Comparison of ENCODE assay signal across 8 cellular contexts in the genomic region with DNA sequence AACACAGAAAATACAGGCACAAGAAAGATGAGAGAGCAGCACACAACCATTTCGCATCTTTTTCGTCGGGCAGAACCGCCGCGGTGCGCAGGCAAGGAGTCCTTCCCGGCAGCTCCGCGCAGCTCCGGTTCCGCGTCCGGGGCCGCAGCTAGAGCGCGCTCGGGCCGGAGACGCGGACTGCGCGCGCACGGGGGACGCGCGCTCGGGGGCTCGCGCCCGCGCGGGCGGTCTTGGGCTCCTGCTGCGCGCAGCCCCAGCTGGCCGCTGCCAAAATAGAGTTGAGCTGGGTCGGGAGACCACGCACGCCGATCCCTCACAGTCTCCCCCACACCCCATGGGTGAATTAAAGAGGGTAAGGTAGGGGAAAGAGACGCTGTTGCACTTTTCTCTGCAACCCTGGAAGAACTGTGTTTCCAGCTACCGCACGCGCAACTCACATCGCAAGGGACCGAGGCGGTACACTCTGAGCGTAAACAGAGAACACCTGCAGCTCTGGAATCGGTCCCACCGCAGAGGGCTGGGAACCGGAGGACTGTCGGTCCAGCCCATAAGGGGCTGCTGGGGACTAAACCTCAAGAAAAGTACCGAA. TPM values are rescaled to one million over a fixed set of nuclear protein-coding genes. Genes with fewer than 3 reads are reported as not detected.
A peak's percentile ranks its signal among the peaks of the same experiment; 100 is the strongest.
DNase-seq lines count a peak whose midpoint lies in the region; ATAC-seq, FAIRE-seq and TF ChIP-seq lines count a peak whose summit lies in the region.

No MANE protein-coding gene starts in this region.

- 0% methylated on average over 13 to 54 of the region's 55 CpGs for WGBS in body of pancreas, 2 donors

- DNase-seq in activated T-cell treated with anti-CD3 and anti-CD28 coated beads, Interleukin-2, amount 50 U/mL, for 4 hours, result no peak
- no peak for DNase-seq in activated T-cell treated with anti-CD3 and anti-CD28 coated beads, Interleukin-2, amount 50 U/mL, for 1 hour
- DNase-seq in NCI-H510A treated with DMSO at 0.1 percent for 48 hours (lab: John Stamatoyannopoulos, UW) (peak; percentile 75), body of pancreas (peak; percentile 77 to 87 (median 81)), keratinocyte (ENCODE audit: low read depth, low spot score) (no peak), inferior parietal cortex (ENCODE audit: extremely low spot score) (no peak), GM19239 (ENCODE audit: insufficient read length, low spot score) (no peak)

- H3K27me3 Mint-ChIP-seq in activated T-cell treated with anti-CD3 and anti-CD28 coated beads, Interleukin-2, amount 50 U/mL, for 4 hours (ENCODE audit: low read depth), result peaks cover 64% of the 10 kb centered on the region

- H3K27me3 ChIP-seq in body of pancreas, result no peaks in the 10 kb centered on the region
- H3K27me3 ChIP-seq in keratinocyte (ENCODE audit: control insufficient read depth, extremely low read depth, insufficient read depth, low read length), result peaks cover 42% of the 10 kb centered on the region
- H3K27me3 ChIP-seq in stomach smooth muscle (ENCODE audit: control insufficient read depth in 1 of 2, insufficient read depth in 2 of 2, low read length in 2 of 2), result peaks cover 38 to 43% of the 10 kb centered on the region in 2 donors

- H3K4me1 Mint-ChIP-seq in activated T-cell treated with anti-CD3 and anti-CD28 coated beads, Interleukin-2, amount 50 U/mL, for 4 hours (ENCODE audit: low read depth), result peaks cover 15% of the 10 kb centered on the region

- no peaks in the 10 kb centered on the region for H3K36me3 ChIP-seq in body of pancreas (replicated peaks in 1 of 2; ENCODE audit: insufficient read depth in 1 of 2, low read depth in 2 of 2)
- no peaks in the 10 kb centered on the region for H3K36me3 ChIP-seq in keratinocyte (ENCODE audit: control insufficient read depth in 2 of 2, extremely low read depth in 1 of 2, insufficient read depth in 2 of 2, low read length in 2 of 2)
- no peaks in the 10 kb centered on the region for H3K36me3 ChIP-seq in stomach smooth muscle (ENCODE audit: control insufficient read depth in 2 of 2, insufficient read depth in 2 of 2, low read length in 2 of 2)

- no peaks in the 10 kb centered on the region for H3K79me2 ChIP-seq in keratinocyte (ENCODE audit: control insufficient read depth, insufficient read depth, low read length)

- peak in 2 of 3 donors; percentile 74 to 75 for TF ChIP-seq POLR2A in body of pancreas (IDR thresholded peaks at IDR 0.05)

- peak overlapping the region; percentile 67 for H3K4me3 Mint-ChIP-seq in activated T-cell treated with anti-CD3 and anti-CD28 coated beads, Interleukin-2, amount 50 U/mL, for 4 hours

- H4K20me1 ChIP-seq in keratinocyte (ENCODE audit: control insufficient read depth, extremely low read depth, insufficient read depth, low read length), result peaks cover 3% of the 10 kb centered on the region

- H3K4me1 ChIP-seq in body of pancreas, result peaks cover 58% of the 10 kb centered on the region
- peaks cover 6% of the 10 kb centered on the region for H3K4me1 ChIP-seq in keratinocyte (ENCODE audit: control insufficient read depth, extremely low read depth, insufficient read depth, low read length)
- peaks cover 6% of the 10 kb centered on the region for H3K4me1 ChIP-seq in stomach smooth muscle (ENCODE audit: control insufficient read depth, insufficient read depth, low read length)

- H3K9me1 ChIP-seq in keratinocyte (ENCODE audit: control insufficient read depth, extremely low read depth, insufficient read depth, low read length), result no peaks in the 10 kb centered on the region

- no peak for FAIRE-seq in keratinocyte (lab: Jason Lieb, UNC)
- FAIRE-seq in GM19239 (lab: Jason Lieb, UNC), result no peak

- dilution Hi-C loops in keratinocyte (cut with MboI; ENCODE audit: extremely low pct_ligation_motif_present, low sequenced_read_pairs), result no loop called here

- no peaks in the 10 kb centered on the region for H3K36me3 Mint-ChIP-seq in activated T-cell treated with anti-CD3 and anti-CD28 coated beads, Interleukin-2, amount 50 U/mL, for 4 hours (ENCODE audit: insufficient read depth)

- H3K9ac ChIP-seq in keratinocyte (ENCODE audit: control insufficient read depth, extremely low read depth, insufficient read depth, low read length) (peak overlapping the region; percentile 10), stomach smooth muscle (ENCODE audit: low read length in 2 of 2) (peak overlapping the region in 1 of 2 donors; percentile 29)

- H3K4me3 ChIP-seq in body of pancreas (peak overlapping the region; percentile 65 to 68), keratinocyte (ENCODE audit: control insufficient read depth in 2 of 3, extremely low read depth in 1 of 3, insufficient read depth in 2 of 3, low read depth in 1 of 3, low read length in 3 of 3) (peak overlapping the region; percentile 28 to 73 (median 52)), stomach smooth muscle (ENCODE audit: low read length in 2 of 2) (peak overlapping the region; percentile 53 to 67)

- intact Hi-C loops in body of pancreas (cut with DNase I), result no loop called here

- TF ChIP-seq CTCF in body of pancreas (IDR thresholded peaks at IDR 0.05) (peak in 2 of 7 experiments; percentile 6 to 10), keratinocyte (optimal IDR thresholded peaks at IDR 0.05 in 1 of 3, IDR thresholded peaks at IDR 0.05 in 1 of 3, conservative IDR thresholded peaks at IDR 0.05 in 1 of 3; ENCODE audit: extremely low read depth in 1 of 3, insufficient read depth in 2 of 3, low read length in 3 of 3) (no peak)

- no peaks in the 10 kb centered on the region for H3K9me3 ChIP-seq in body of pancreas
- no peaks in the 10 kb centered on the region for H3K9me3 ChIP-seq in keratinocyte (ENCODE audit: control insufficient read depth, low read depth, low read length)
- no peaks in the 10 kb centered on the region for H3K9me3 ChIP-seq in stomach smooth muscle (ENCODE audit: control insufficient read depth in 2 of 2, low read length in 2 of 2)

- peak overlapping the region; percentile 77 for H3K4me2 ChIP-seq in keratinocyte (ENCODE audit: control insufficient read depth, extremely low read depth, insufficient read depth, low read depth, low read length)

- no peaks in the 10 kb centered on the region for H3K9me3 Mint-ChIP-seq in activated T-cell treated with anti-CD3 and anti-CD28 coated beads, Interleukin-2, amount 50 U/mL, for 4 hours

- ATAC-seq in activated T-cell treated with anti-CD3 and anti-CD28 coated beads, Interleukin-2, amount 50 U/mL, for 4 hours, result peak; percentile 35 to 74
- ATAC-seq in body of pancreas, result peak; percentile 60

- H3K27ac ChIP-seq in body of pancreas (peak overlapping the region; percentile 86 to 96 (median 94)), keratinocyte (ENCODE audit: control insufficient read depth, insufficient read depth, low read length) (no peak overlapping the region), stomach smooth muscle (ENCODE audit: low read length) (no peak overlapping the region)

- peak overlapping the region; percentile 50 for H2AFZ ChIP-seq in keratinocyte (ENCODE audit: control insufficient read depth, low read length)

RNA-seq across cellular contexts. Expression of a gene that starts 1.6 kb away (rescaled TPM):
- under 1 TPM in 1 of 3 donors, not detected in 2; 0.08 TPM for total RNA-seq in activated T-cell treated with anti-CD3 and anti-CD28 coated beads, Interleukin-2, amount 50 U/mL, for 4 hours
- 100 to 1,000 TPM in 1 of 2 donors, 10 to 100 TPM in 1; 98.3 to 202 TPM for total RNA-seq in body of pancreas
- 0.01 to 0.05 TPM in 2 of 3 replicates, not detected in the other for polyA plus RNA-seq in keratinocyte
- polyA plus RNA-seq in keratinocyte (2011; ENCODE audit: low read depth), result not detected
- polyA plus RNA-seq in keratinocyte (2011; cell fraction: cytosol; rRNA removed), result not detected in 2 replicates
- polyA plus RNA-seq in keratinocyte (2011; cell fraction: nucleus; rRNA removed), result not detected in 2 replicates
- not detected in 2 replicates for polyA plus RNA-seq in keratinocyte (2012; ENCODE audit: low replicate concordance)
- polyA minus RNA-seq in keratinocyte, result not detected in 3 replicates
- not detected for polyA minus RNA-seq in keratinocyte (2011; cell fraction: cytosol; rRNA and poly(A)+ RNA removed)
- polyA minus RNA-seq in keratinocyte (2011; cell fraction: nucleus; rRNA and poly(A)+ RNA removed), result not detected in 2 replicates

Comparison
In these comparisons a context has a peak if more than half of its experiments do, and no peak if none do; other contexts are left out.
1. DNase-seq: peak in NCI-H510A treated with DMSO at 0.1 percent for 48 hours (single experiment) and body of pancreas (4 of 4); none in activated T-cell treated with anti-CD3 and anti-CD28 coated beads, Interleukin-2, amount 50 U/mL, for 4 hours (single experiment), activated T-cell treated with anti-CD3 and anti-CD28 coated beads, Interleukin-2, amount 50 U/mL, for 1 hour (single experiment), keratinocyte (single experiment), inferior parietal cortex (single experiment) and GM19239 (single experiment).
2. H3K27ac ChIP-seq: peak in body of pancreas (4 of 4); none in keratinocyte (single experiment) and stomach smooth muscle (single experiment).
3. RNA of a gene that starts 1.6 kb away (total RNA-seq): 98.3 to 202 TPM in body of pancreas; 0.08 TPM in activated T-cell treated with anti-CD3 and anti-CD28 coated beads, Interleukin-2, amount 50 U/mL, for 4 hours; every median in the first group is over 10 times any median in the second.
4. Peak in every context shown above with its lines, with median percentiles within 50 percentile points of each other: H3K4me3 ChIP-seq.